Comparison of ENCODE assay signal across 24 cellular contexts in the genomic region with DNA sequence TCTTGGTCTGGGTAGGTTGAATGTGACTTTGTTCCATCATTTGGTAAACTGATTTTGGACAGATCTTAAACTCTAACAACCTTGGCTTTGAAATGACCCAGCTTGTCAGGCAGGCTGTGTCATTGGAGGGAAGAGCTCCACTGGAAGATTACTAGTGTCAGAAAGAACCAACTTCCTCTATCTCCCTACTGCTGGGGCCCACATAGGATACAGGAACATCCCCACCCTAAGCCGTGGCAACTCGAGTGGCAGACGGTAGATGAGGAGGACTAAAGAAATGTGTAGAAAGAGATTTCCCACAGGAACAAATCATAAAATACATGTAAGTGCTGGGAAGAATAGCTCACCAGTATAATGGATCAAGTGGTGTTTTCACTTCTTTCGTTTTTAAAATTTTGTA. TPM values are rescaled to one million over a fixed set of nuclear protein-coding genes. Genes with fewer than 3 reads are reported as not detected.
"Had no signal": no experiment of that assay in that cellular context is flagged by ENCODE, and none has a peak within 500 bp of the region (broad histone marks: within the 10 kb centered on the region; RNA-seq: fewer than 3 reads in every experiment).

No MANE protein-coding gene starts in this region.

- DNase-seq: activated CD4-positive, alpha-beta T cell treated with anti-CD3 and anti-CD28 coated beads for 4 hours; activated CD8-positive, alpha-beta memory T cell treated with anti-CD3 and anti-CD28 coated beads, Interleukin-2, amount 50 U/mL, for 48 hours; activated CD8-positive, alpha-beta T cell treated with anti-CD3 and anti-CD28 coated beads, Interleukin-2, amount 10 ng/mL, durations not matched to agents 7 days and 5 days; activated gamma-delta T cell; activated T-cell treated with anti-CD3 and anti-CD28 coated beads, Interleukin-2, amount 50 U/mL, for 72 hours; endodermal cell; gastrocnemius medialis; heart left ventricle; immature natural killer cell; left cardiac atrium; lower lobe of right lung; nephron progenitor cell; occipital lobe; stimulated activated CD4-positive, alpha-beta T cell treated with anti-CD3 and anti-CD28 coated beads, Interleukin-2, amount 100 ng/mL, for 48 hours had no signal

- H3K27ac Mint-ChIP-seq: activated CD8-positive, alpha-beta T cell treated with anti-CD3 and anti-CD28 coated beads, Interleukin-2, amount 10 ng/mL, durations not matched to agents 7 days and 5 days; activated naive CD4-positive, alpha-beta T cell treated with anti-CD3 and anti-CD28 coated beads, Interleukin-2, amount 50 U/mL, for 72 hours; activated T-cell treated with anti-CD3 and anti-CD28 coated beads, Interleukin-2, amount 50 U/mL, for 72 hours; endodermal cell; immature natural killer cell; mesothelial cell of epicardium; nephron progenitor cell; progenitor cell of endocrine pancreas; stimulated activated memory B cell treated with anti-CD40 and anti-IgM and Interleukin-4, amounts not matched to agents 10 μg/mL and 1 μg/mL and 100 μg/mL, for 72 hours; WTC11 had no signal

- H3K4me1 Mint-ChIP-seq: endodermal cell; immature natural killer cell; mesothelial cell of epicardium; nephron progenitor cell; stimulated activated memory B cell treated with anti-CD40 and anti-IgM and Interleukin-4, amounts not matched to agents 10 μg/mL and 1 μg/mL and 100 μg/mL, for 72 hours had no signal

- H3K9me3 Mint-ChIP-seq: activated naive CD4-positive, alpha-beta T cell treated with anti-CD3 and anti-CD28 coated beads, Interleukin-2, amount 50 U/mL, for 72 hours; activated T-cell treated with anti-CD3 and anti-CD28 coated beads, Interleukin-2, amount 50 U/mL, for 72 hours; endodermal cell; immature natural killer cell; mesothelial cell of epicardium; nephron progenitor cell; stimulated activated memory B cell treated with anti-CD40 and anti-IgM and Interleukin-4, amounts not matched to agents 10 μg/mL and 1 μg/mL and 100 μg/mL, for 72 hours; WTC11 had no signal

- H3K36me3 ChIP-seq: cardiac muscle cell, gastrocnemius medialis, heart left ventricle, lower lobe of right lung, right atrium auricular region had no signal

- H3K27ac ChIP-seq: cardiac muscle cell, gastrocnemius medialis, heart left ventricle, lower lobe of right lung, right atrium auricular region had no signal

- H3K4me3 ChIP-seq: cardiac muscle cell, gastrocnemius medialis, heart left ventricle, lower lobe of right lung, right atrium auricular region had no signal

- H3K4me3 Mint-ChIP-seq: activated CD8-positive, alpha-beta T cell treated with anti-CD3 and anti-CD28 coated beads, Interleukin-2, amount 10 ng/mL, durations not matched to agents 7 days and 5 days; activated T-cell treated with anti-CD3 and anti-CD28 coated beads, Interleukin-2, amount 50 U/mL, for 72 hours; endodermal cell; immature natural killer cell; mesothelial cell of epicardium; nephron progenitor cell; stimulated activated memory B cell treated with anti-CD40 and anti-IgM and Interleukin-4, amounts not matched to agents 10 μg/mL and 1 μg/mL and 100 μg/mL, for 72 hours; WTC11 had no signal

- FAIRE-seq: urothelium cell line had no signal

- ATAC-seq: activated CD8-positive, alpha-beta T cell treated with anti-CD3 and anti-CD28 coated beads, Interleukin-2, amount 10 ng/mL, durations not matched to agents 7 days and 5 days; gastrocnemius medialis; heart left ventricle; left cardiac atrium; lower lobe of right lung; stimulated activated memory B cell treated with anti-CD40 and anti-IgM and Interleukin-4, amounts not matched to agents 10 μg/mL and 1 μg/mL and 100 μg/mL, for 72 hours; WTC11 had no signal

- H3K27me3 Mint-ChIP-seq: stimulated activated memory B cell treated with anti-CD40 and anti-IgM and Interleukin-4, amounts not matched to agents 10 μg/mL and 1 μg/mL and 100 μg/mL, for 72 hours had no signal

- H3K36me3 Mint-ChIP-seq: activated naive CD4-positive, alpha-beta T cell treated with anti-CD3 and anti-CD28 coated beads, Interleukin-2, amount 50 U/mL, for 72 hours; mesothelial cell of epicardium; stimulated activated memory B cell treated with anti-CD40 and anti-IgM and Interleukin-4, amounts not matched to agents 10 μg/mL and 1 μg/mL and 100 μg/mL, for 72 hours; WTC11 had no signal

- H3K9me3 ChIP-seq: gastrocnemius medialis, heart left ventricle, lower lobe of right lung, right atrium auricular region had no signal

- H3K4me1 ChIP-seq: gastrocnemius medialis, heart left ventricle, lower lobe of right lung, right atrium auricular region had no signal

- H3K27me3 ChIP-seq: cardiac muscle cell, gastrocnemius medialis, right atrium auricular region had no signal

RNA-seq across cellular contexts. Expression of gene G6PC2, which starts 4.3 kb away (rescaled TPM):
- total RNA-seq: activated CD8-positive, alpha-beta T cell treated with anti-CD3 and anti-CD28 coated beads, Interleukin-2, amount 10 ng/mL, durations not matched to agents 7 days and 5 days; activated naive CD4-positive, alpha-beta T cell treated with anti-CD3 and anti-CD28 coated beads, Interleukin-2, amount 50 U/mL, for 72 hours; activated T-cell treated with anti-CD3 and anti-CD28 coated beads, Interleukin-2, amount 50 U/mL, for 72 hours; cardiac muscle cell; dermis microvascular lymphatic vessel endothelial cell; endodermal cell; epithelial cell of proximal tubule; gastrocnemius medialis; left cardiac atrium; lower lobe of right lung; mesothelial cell of epicardium; occipital lobe; progenitor cell of endocrine pancreas; right atrium auricular region; WTC11 had no signal

RNA-seq across cellular contexts. Expression of gene SPC25, which starts 6.6 kb away (rescaled TPM):
- total RNA-seq: gastrocnemius medialis had no signal
